ENCODE assay signal across 8 cellular contexts in genomic region chr6:135909737-135910387, GRCh38.
DNase-seq lines count a peak whose midpoint lies in the region; ATAC-seq and TF ChIP-seq lines count a peak whose summit lies in the region.

No MANE protein-coding gene starts in this region.

- no peaks in the 10 kb centered on the region for H3K4me1 ChIP-seq in KMS-11 (ENCODE audit: low read depth, poor library complexity, severe bottlenecking)

- no peaks in the 10 kb centered on the region for H3K27me3 ChIP-seq in KMS-11 (ENCODE audit: insufficient read depth, low read depth)

- DNase-seq in GM10248 (ENCODE audit: extremely low spot score) (peak; percentile 65), RPMI8226 (peak; percentile 55), iPS DF 19.7 (ENCODE audit: low read depth, low spot score) (peak; percentile 65), DMS79 (lab: John Stamatoyannopoulos, UW) (no peak)
- peak; percentile 47 for DNase-seq in activated gamma-delta T cell treated with anti-CD3 and anti-CD28 coated beads, Interleukin-2, amount 50 U/mL, for 16 hours (ENCODE audit: low read depth)
- peak in 2 of 3 donors; percentile 31 to 57 for DNase-seq in stimulated activated CD4-positive, alpha-beta T cell treated with anti-CD3 and anti-CD28 coated beads, TNF-alpha, amount 100 ng/mL, for 48 hours (ENCODE audit: low read depth in 3 of 3)

- no peak overlapping the region for H3K9ac ChIP-seq in KMS-11

- no peak overlapping the region for H2AFZ ChIP-seq in KMS-11 (ENCODE audit: low read depth)

- POLR2A ChIA-PET in GM10248 (lab: Yijun Ruan, JAX), result no interaction called here

- H4K20me1 ChIP-seq in KMS-11 (ENCODE audit: insufficient read depth), result no peaks in the 10 kb centered on the region

- no peak overlapping the region for H3K4me3 ChIP-seq in KMS-11 (IDR thresholded peaks at IDR 0.05; ENCODE audit: insufficient read depth, low read depth, low read length)

- no peak overlapping the region for H3K27ac ChIP-seq in KMS-11

- ATAC-seq in GM21723 (IDR thresholded peaks at IDR 0.05; ENCODE audit: unreplicated experiment), result peak; percentile 75

- TF ChIP-seq CTCF in GM10248 (IDR thresholded peaks at IDR 0.05; ENCODE audit: control extremely low read depth, extremely low read depth, low read depth, missing control alignments), result peak; percentile 68
- peak; percentile 76 for TF ChIP-seq CTCF in KMS-11 (conservative IDR thresholded peaks at IDR 0.05; ENCODE audit: low read depth, low read length)

- CTCF ChIA-PET in GM10248 (lab: Yijun Ruan, JAX), result interaction anchor here (0.6 to 2.3 kb wide), 42 partner anchors 8 to 461 kb away, joined by 3 to 42 read pairs (median 4); no protein-coding TSS in a partner anchor

- H3K79me2 ChIP-seq in KMS-11 (ENCODE audit: insufficient read depth, low read depth), result no peaks in the 10 kb centered on the region

- no peak overlapping the region for H3K4me2 ChIP-seq in KMS-11

- no peaks in the 10 kb centered on the region for H3K36me3 ChIP-seq in KMS-11 (ENCODE audit: insufficient read depth)
